ENCODE assay signal across 23 cellular contexts in genomic region chr4:130172156-130172555, GRCh38.
DNase-seq lines count a peak whose midpoint lies in the region; ATAC-seq and TF ChIP-seq lines count a peak whose summit lies in the region.
"Had no signal": no experiment of that assay in that cellular context is flagged by ENCODE, and none has a peak within 500 bp of the region (broad histone marks: within the 10 kb centered on the region; RNA-seq: fewer than 3 reads in every experiment).

No MANE protein-coding gene starts in this region.

- WGBS in smooth muscle cell (ENCODE audit: low lambda C conversion rate) = 75% methylated on average over 3 of the region's 3 CpGs

- no peaks in the 10 kb centered on the region for H3K79me2 ChIP-seq in smooth muscle cell (ENCODE audit: low read depth)

- no peaks in the 10 kb centered on the region for H3K9me3 ChIP-seq in smooth muscle cell (replicated peaks; ENCODE audit: low read depth)
- H3K9me3 ChIP-seq: A549, HAP-1, SK-N-SH had no signal

- TF ChIP-seq CTCF in smooth muscle cell (IDR thresholded peaks at IDR 0.05; ENCODE audit: borderline replicate concordance, insufficient read depth, poor library complexity, severe bottlenecking) = no peak

- no peak overlapping the region for H3K27ac ChIP-seq in smooth muscle cell (ENCODE audit: low read depth)
- H3K27ac ChIP-seq: A549, C4-2B, GM23248, HL-60 had no signal

- H4K20me1 ChIP-seq in smooth muscle cell (ENCODE audit: low read depth) = no peaks in the 10 kb centered on the region

- no peaks in the 10 kb centered on the region for H3F3A ChIP-seq in smooth muscle cell (ENCODE audit: low read depth)

- DNase-seq in EL (peak; percentile 1), RKO (ENCODE audit: low spot score) (peak; percentile 4), fibroblast of gingiva (ENCODE audit: low read depth) (peak; percentile 34), smooth muscle cell (lab: John Stamatoyannopoulos, UW; ENCODE audit: unreplicated experiment) (no peak)
- DNase-seq in activated naive CD4-positive, alpha-beta T cell treated with Interleukin-2 at 50 U/mL for 16 hours = no peak
- DNase-seq: AML-193, GF-D8, GM23248, Kasumi-1, MM.1S, NCI-H1092 treated with DMSO at 0.1 percent for 48 hours, NCI-H146, NCI-H2081, NCI-H446 treated with DMSO at 0.1 percent for 48 hours, SHP77, SK-N-SH had no signal

- H3K27me3 ChIP-seq in smooth muscle cell (ENCODE audit: low read depth) = no peaks in the 10 kb centered on the region

- ATAC-seq in GM19467 (IDR thresholded peaks at IDR 0.05; ENCODE audit: unreplicated experiment) = no peak
- no peak for ATAC-seq in GM18498 (IDR thresholded peaks at IDR 0.05; ENCODE audit: unreplicated experiment)
- ATAC-seq: A549, GM12878 had no signal

- no peaks in the 10 kb centered on the region for H3K36me3 ChIP-seq in smooth muscle cell (ENCODE audit: low read depth)
- H3K36me3 ChIP-seq: HAP-1 had no signal

- no peak overlapping the region for H3K4me2 ChIP-seq in smooth muscle cell
- H3K4me2 ChIP-seq: A549, SK-N-SH had no signal

- no peaks in the 10 kb centered on the region for H3K4me1 ChIP-seq in smooth muscle cell (ENCODE audit: low read depth)
- H3K4me1 ChIP-seq: A549, HAP-1 had no signal

- H3K9ac ChIP-seq in smooth muscle cell (ENCODE audit: low read depth) = no peak overlapping the region
- H3K9ac ChIP-seq: GM23248, SK-N-SH had no signal

- no peak overlapping the region for H3K4me3 ChIP-seq in smooth muscle cell
- H3K4me3 ChIP-seq: A549, GM12878, GM23248, HAP-1 had no signal

- peak overlapping the region; percentile 34 for H2AFZ ChIP-seq in smooth muscle cell (ENCODE audit: low read depth)
- H2AFZ ChIP-seq: GM23248 had no signal

Comparison
In these comparisons a context has a peak if more than half of its experiments do, and no peak if none do; other contexts are left out.
1. DNase-seq: peak in EL (single experiment), RKO (single experiment) and fibroblast of gingiva (single experiment); none in smooth muscle cell (single experiment) and activated naive CD4-positive, alpha-beta T cell treated with Interleukin-2 at 50 U/mL for 16 hours (single experiment).